In the genomic region with DNA sequence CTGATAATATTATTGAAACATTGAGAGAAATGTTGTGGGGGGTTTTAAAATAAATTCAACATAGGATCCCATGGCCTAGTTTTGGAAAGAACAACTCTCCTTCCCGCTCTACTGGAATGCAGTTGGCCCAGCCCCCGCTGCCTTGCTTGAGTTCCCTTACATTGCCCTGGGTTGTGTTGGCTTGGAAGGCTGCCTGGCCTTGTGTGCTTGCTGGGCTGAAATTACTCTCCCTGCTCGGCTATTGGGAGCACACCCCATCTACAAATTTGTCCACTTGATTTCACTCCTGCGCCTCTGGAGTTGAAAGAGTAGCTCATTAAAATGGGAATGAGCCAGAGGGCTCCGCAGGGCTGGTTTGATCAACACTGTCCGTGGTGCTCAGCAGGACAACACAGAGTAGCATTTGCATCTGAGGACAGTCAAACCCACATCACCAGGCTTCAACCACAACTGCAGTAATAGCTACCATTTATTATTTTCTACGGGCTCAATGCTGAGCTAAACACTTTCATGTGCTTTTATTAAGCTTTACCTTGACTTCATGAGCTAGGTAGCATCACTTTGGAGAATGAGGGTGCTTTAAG, we compare ENCODE assay signal across 18 cellular contexts. TPM values are rescaled to one million over a fixed set of nuclear protein-coding genes. Genes with fewer than 3 reads are reported as not detected.
A peak's percentile ranks its signal among the peaks of the same experiment; 100 is the strongest.
DNase-seq lines count a peak whose midpoint lies in the region; ATAC-seq and TF ChIP-seq lines count a peak whose summit lies in the region.
"Had no signal": no experiment of that assay in that cellular context is flagged by ENCODE, and none has a peak within 500 bp of the region (broad histone marks: within the 10 kb centered on the region; RNA-seq: fewer than 3 reads in every experiment).

No MANE protein-coding gene starts in this region.

- intact Hi-C loops in Right ventricle myocardium superior (cut with DNase I) = no loop called here
- intact Hi-C loops in left lung (cut with DNase I) = no loop called here

- no peak for TF ChIP-seq EP300 in gastroesophageal sphincter (IDR thresholded peaks at IDR 0.05)

- H3K4me3 ChIP-seq in right atrium auricular region (no peak overlapping the region), left lung (no peak overlapping the region), gastroesophageal sphincter (no peak overlapping the region)
- H3K4me3 ChIP-seq: ovary, PC-9, transverse colon had no signal

- H3K9me3 ChIP-seq in right atrium auricular region = peaks cover 0 to 5% of the 10 kb centered on the region in 2 donors
- peaks cover 0 to 3% of the 10 kb centered on the region in 2 donors for H3K9me3 ChIP-seq in left lung
- H3K9me3 ChIP-seq in gastroesophageal sphincter = peaks cover 0 to 9% (median 0%) of the 10 kb centered on the region in 3 donors
- H3K9me3 ChIP-seq: ovary, transverse colon had no signal

- no peak for ATAC-seq in Right ventricle myocardium superior (ENCODE audit: poor library complexity)
- ATAC-seq in left lung = peak; percentile 26
- ATAC-seq in HG02588 (IDR thresholded peaks at IDR 0.05; ENCODE audit: unreplicated experiment) = no peak
- no peak for ATAC-seq in gastroesophageal sphincter
- ATAC-seq: activated naive CD4-positive, alpha-beta T cell treated with anti-CD3 and anti-CD28 coated beads, Interleukin-2, amount 50 U/mL, for 72 hours; stimulated activated naive B cell treated with anti-CD40 and anti-IgM and Interleukin-4, amounts not matched to agents 10 μg/mL and 1 μg/mL and 100 μg/mL, for 72 hours had no signal

- no peak for TF ChIP-seq CTCF in right atrium auricular region (IDR thresholded peaks at IDR 0.05)
- no peak for TF ChIP-seq CTCF in left lung (IDR thresholded peaks at IDR 0.05)
- no peak for TF ChIP-seq CTCF in gastroesophageal sphincter (IDR thresholded peaks at IDR 0.05)

- H3K4me1 ChIP-seq in right atrium auricular region (no peaks in the 10 kb centered on the region), left lung (no peaks in the 10 kb centered on the region), gastroesophageal sphincter (no peaks in the 10 kb centered on the region)
- H3K4me1 ChIP-seq: transverse colon had no signal

- DNase-seq in Right ventricle myocardium superior = peak; percentile 59
- no peak for DNase-seq in right atrium auricular region (ENCODE audit: low spot score)
- peak; percentile 55 for DNase-seq in fibroblast of peridontal ligament (ENCODE audit: extremely low read depth)
- DNase-seq in left lung = peak in 1 of 2 donors; percentile 42
- DNase-seq in ureter (ENCODE audit: low spot score) = no peak
- DNase-seq in activated CD4-positive, alpha-beta T cell treated with anti-CD3 and anti-CD28 coated beads, Interleukin-2, amount 50 U/mL, for 48 hours = no peak
- DNase-seq: activated T-cell treated with anti-CD3 and anti-CD28 coated beads, Interleukin-2, amount 50 U/mL, for 1 hour; glutamatergic neuron; MV-4-11; PC-9; stimulated activated naive B cell treated with anti-CD40 and anti-IgM and Interleukin-4, amounts not matched to agents 10 μg/mL and 1 μg/mL and 100 μg/mL, for 72 hours; transverse colon had no signal

- no peaks in the 10 kb centered on the region for H3K27me3 ChIP-seq in right atrium auricular region
- H3K27me3 ChIP-seq in left lung = no peaks in the 10 kb centered on the region
- H3K27me3 ChIP-seq in gastroesophageal sphincter = no peaks in the 10 kb centered on the region
- H3K27me3 ChIP-seq: ovary, transverse colon had no signal

- H3K36me3 ChIP-seq in right atrium auricular region (no peaks in the 10 kb centered on the region), left lung (no peaks in the 10 kb centered on the region), gastroesophageal sphincter (no peaks in the 10 kb centered on the region)
- H3K36me3 ChIP-seq: ovary, transverse colon had no signal

- H3K27ac ChIP-seq in right atrium auricular region (peak overlapping the region in 1 of 2 donors; percentile 51), left lung (no peak overlapping the region), gastroesophageal sphincter (no peak overlapping the region)
- H3K27ac ChIP-seq: C4-2B, ovary, PC-9, transverse colon had no signal

- TF ChIP-seq POLR2A in gastroesophageal sphincter (IDR thresholded peaks at IDR 0.05) = no peak

- WGBS in gastroesophageal sphincter (ENCODE audit: low coverage in 1 of 2), 2 donors = 53 to 71% methylated on average over 3 to 6 of the region's 7 CpGs

RNA-seq across cellular contexts. Expression of gene DOK5, which starts 35.2 kb away (rescaled TPM):
- 2.9 TPM for total RNA-seq in Right ventricle myocardium superior
- 10 to 100 TPM; 11.6 to 16.9 TPM for total RNA-seq in right atrium auricular region
- 1 to 10 TPM in 1 of 2 donors, under 1 TPM in 1; 0.92 to 2.6 TPM for total RNA-seq in left lung
- total RNA-seq in ureter = 3.0 TPM
- 1 to 10 TPM in 2 of 4 donors, under 1 TPM in 2; 0.62 to 2.7 (median 1.4) TPM for total RNA-seq in gastroesophageal sphincter
- total RNA-seq: A172, PC-9 had no signal

Comparison
In these comparisons a context has a peak if more than half of its experiments do, and no peak if none do; other contexts are left out.
1. DNase-seq: peak in Right ventricle myocardium superior (single experiment) and fibroblast of peridontal ligament (single experiment); none in right atrium auricular region (single experiment), ureter (single experiment) and activated CD4-positive, alpha-beta T cell treated with anti-CD3 and anti-CD28 coated beads, Interleukin-2, amount 50 U/mL, for 48 hours (0 of 2).